In genomic region chr2:11514081-11514730, GRCh38 we compare ENCODE assay signal across 1 cellular context.
TF ChIP-seq lines count a peak whose summit lies in the region.

No MANE protein-coding gene starts in this region.

TF ChIP-seq in HepG2, 621 proteins besides CTCF, POLR2A, EP300 and RAD21 (continued from another document and continues in another):
- TF ChIP-seq SOX6 (IDR thresholded peaks at IDR 0.05) (no peak), SOX6 (CRISPR knock-in tag; IDR thresholded peaks at IDR 0.05) (0 out of 2 replicates have a peak, but pooled peaks have one; percentile 26), IRF2 (CRISPR knock-in tag; IDR thresholded peaks at IDR 0.05) (no peak), ZNF331 (CRISPR knock-in tag; IDR thresholded peaks at IDR 0.05) (peak; percentile 74), RFX1 (IDR thresholded peaks at IDR 0.05) (no peak), PITX1 (CRISPR knock-in tag; IDR thresholded peaks at IDR 0.05) (no peak), NR2F1 (CRISPR knock-in tag; IDR thresholded peaks at IDR 0.05) (0 out of 4 replicates have a peak, but pooled peaks of 1 of the 2 experiments have one; percentile 17), HDAC1 (CRISPR knock-in tag; IDR thresholded peaks at IDR 0.05) (0 out of 2 replicates have a peak, but pooled peaks have one; percentile 26), SAFB2 (CRISPR knock-in tag; IDR thresholded peaks at IDR 0.05; ENCODE audit: borderline replicate concordance, low read depth) (0 out of 2 replicates have a peak, but pooled peaks have one; percentile 18), SUZ12 (IDR thresholded peaks at IDR 0.05; ENCODE audit: low read depth, low read length) (no peak), CREM (IDR thresholded peaks at IDR 0.05) (peak; percentile 25; the same call in 1 of the 2 replicates), CREM (CRISPR knock-in tag; IDR thresholded peaks at IDR 0.05) (no peak), ZMYM3 (CRISPR knock-in tag; IDR thresholded peaks at IDR 0.05) (peak; percentile 37; the same call in 1 of the 2 replicates), HMGXB4 (CRISPR knock-in tag; IDR thresholded peaks at IDR 0.05; ENCODE audit: borderline replicate concordance in 1 of 2, low read depth in 1 of 2) (no peak), TARDBP (CRISPR knock-in tag; IDR thresholded peaks at IDR 0.05) (peak; percentile 75), ZFP90 (CRISPR knock-in tag; IDR thresholded peaks at IDR 0.05; ENCODE audit: borderline replicate concordance) (0 out of 2 replicates have a peak, but pooled peaks have one; percentile 38), ZNF605 (CRISPR knock-in tag; IDR thresholded peaks at IDR 0.05) (no peak), FOSL1 (CRISPR knock-in tag; IDR thresholded peaks at IDR 0.05; ENCODE audit: borderline replicate concordance) (no peak), DPF2 (CRISPR knock-in tag; IDR thresholded peaks at IDR 0.05; ENCODE audit: borderline replicate concordance, low read depth) (peak; percentile 41; the same call in 1 of the 2 replicates), ZNF124 (CRISPR knock-in tag; IDR thresholded peaks at IDR 0.05) (no peak), NFKBIZ (CRISPR knock-in tag; IDR thresholded peaks at IDR 0.05) (no peak), ZNF503 (CRISPR knock-in tag; IDR thresholded peaks at IDR 0.05) (no peak), SETDB1 (CRISPR knock-in tag; IDR thresholded peaks at IDR 0.05; ENCODE audit: borderline replicate concordance) (no peak), RARA (CRISPR knock-in tag; IDR thresholded peaks at IDR 0.05) (peak; percentile 18; the same call in 1 of the 2 replicates), HNRNPH1 (optimal IDR thresholded peaks at IDR 0.05; ENCODE audit: low read depth, low read length) (no peak), NR0B2 (CRISPR knock-in tag; IDR thresholded peaks at IDR 0.05) (no peak), ZBTB1 (CRISPR knock-in tag; IDR thresholded peaks at IDR 0.05; ENCODE audit: borderline replicate concordance) (no peak), SOX13 (IDR thresholded peaks at IDR 0.05) (no peak), SOX13 (CRISPR knock-in tag; conservative IDR thresholded peaks at IDR 0.05 in 1 of 2, IDR thresholded peaks at IDR 0.05 in 1 of 2) (0 out of 4 replicates have a peak, but pooled peaks of 1 of the 2 experiments have one; percentile 9), BHLHE40 (IDR thresholded peaks at IDR 0.05; ENCODE audit: low read length) (no peak), TOPORS (CRISPR knock-in tag; IDR thresholded peaks at IDR 0.05) (0 out of 2 replicates have a peak, but pooled peaks have one; percentile 61), XRCC5 (optimal IDR thresholded peaks at IDR 0.05; ENCODE audit: low read length) (no peak), RXRB (CRISPR knock-in tag; IDR thresholded peaks at IDR 0.05; ENCODE audit: borderline replicate concordance) (peak; percentile 63; the same call in 1 of the 2 replicates), HMG20A (CRISPR knock-in tag; IDR thresholded peaks at IDR 0.05; ENCODE audit: borderline replicate concordance) (no peak), ESRRA (CRISPR knock-in tag; IDR thresholded peaks at IDR 0.05; ENCODE audit: low read depth) (no peak), MED1 (CRISPR knock-in tag; IDR thresholded peaks at IDR 0.05) (peak; percentile 44; the same call in 1 of the 2 replicates), SMAD3 (CRISPR knock-in tag; IDR thresholded peaks at IDR 0.05) (no peak), ADNP (CRISPR knock-in tag; IDR thresholded peaks at IDR 0.05) (0 out of 2 replicates have a peak, but pooled peaks have one; percentile 18), FOXP1 (IDR thresholded peaks at IDR 0.05) (no peak), FOXP1 (CRISPR knock-in tag; IDR thresholded peaks at IDR 0.05) (peak; percentile 43; the same call in 1 of the 2 replicates), DDIT3 (CRISPR knock-in tag; IDR thresholded peaks at IDR 0.05) (no peak), TGIF2 (CRISPR knock-in tag; IDR thresholded peaks at IDR 0.05) (0 out of 2 replicates have a peak, but pooled peaks have one; percentile 40), ARID5B (CRISPR knock-in tag; IDR thresholded peaks at IDR 0.05) (peak; percentile 15; the same call in 1 of the 2 replicates), ZFY (CRISPR knock-in tag; IDR thresholded peaks at IDR 0.05) (no peak), HES4 (CRISPR knock-in tag; IDR thresholded peaks at IDR 0.05; ENCODE audit: borderline replicate concordance) (no peak), ISX (CRISPR knock-in tag; conservative IDR thresholded peaks at IDR 0.05) (no peak), ATF6 (CRISPR knock-in tag; conservative IDR thresholded peaks at IDR 0.05) (no peak), NFATC3 (CRISPR knock-in tag; IDR thresholded peaks at IDR 0.05) (no peak), ZUFSP (CRISPR knock-in tag; IDR thresholded peaks at IDR 0.05; ENCODE audit: borderline replicate concordance) (no peak)
- TF ChIP-seq, protein P1, sequence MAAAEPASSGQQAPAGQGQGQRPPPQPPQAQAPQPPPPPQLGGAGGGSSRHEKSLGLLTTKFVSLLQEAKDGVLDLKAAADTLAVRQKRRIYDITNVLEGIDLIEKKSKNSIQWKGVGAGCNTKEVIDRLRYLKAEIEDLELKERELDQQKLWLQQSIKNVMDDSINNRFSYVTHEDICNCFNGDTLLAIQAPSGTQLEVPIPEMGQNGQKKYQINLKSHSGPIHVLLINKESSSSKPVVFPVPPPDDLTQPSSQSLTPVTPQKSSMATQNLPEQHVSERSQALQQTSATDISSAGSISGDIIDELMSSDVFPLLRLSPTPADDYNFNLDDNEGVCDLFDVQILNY (CRISPR knock-in tag; conservative IDR thresholded peaks at IDR 0.05): no peak
- TF ChIP-seq, protein P2, sequence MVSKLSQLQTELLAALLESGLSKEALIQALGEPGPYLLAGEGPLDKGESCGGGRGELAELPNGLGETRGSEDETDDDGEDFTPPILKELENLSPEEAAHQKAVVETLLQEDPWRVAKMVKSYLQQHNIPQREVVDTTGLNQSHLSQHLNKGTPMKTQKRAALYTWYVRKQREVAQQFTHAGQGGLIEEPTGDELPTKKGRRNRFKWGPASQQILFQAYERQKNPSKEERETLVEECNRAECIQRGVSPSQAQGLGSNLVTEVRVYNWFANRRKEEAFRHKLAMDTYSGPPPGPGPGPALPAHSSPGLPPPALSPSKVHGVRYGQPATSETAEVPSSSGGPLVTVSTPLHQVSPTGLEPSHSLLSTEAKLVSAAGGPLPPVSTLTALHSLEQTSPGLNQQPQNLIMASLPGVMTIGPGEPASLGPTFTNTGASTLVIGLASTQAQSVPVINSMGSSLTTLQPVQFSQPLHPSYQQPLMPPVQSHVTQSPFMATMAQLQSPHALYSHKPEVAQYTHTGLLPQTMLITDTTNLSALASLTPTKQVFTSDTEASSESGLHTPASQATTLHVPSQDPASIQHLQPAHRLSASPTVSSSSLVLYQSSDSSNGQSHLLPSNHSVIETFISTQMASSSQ (IDR thresholded peaks at IDR 0.05; ENCODE audit: low read depth): no peak
- TF ChIP-seq, protein P2 (CRISPR knock-in tag; IDR thresholded peaks at IDR 0.05; ENCODE audit: borderline replicate concordance): peak; percentile 42; the same call in 1 of the 2 replicates
